ENCODE assay signal across 8 cellular contexts in the genomic region with DNA sequence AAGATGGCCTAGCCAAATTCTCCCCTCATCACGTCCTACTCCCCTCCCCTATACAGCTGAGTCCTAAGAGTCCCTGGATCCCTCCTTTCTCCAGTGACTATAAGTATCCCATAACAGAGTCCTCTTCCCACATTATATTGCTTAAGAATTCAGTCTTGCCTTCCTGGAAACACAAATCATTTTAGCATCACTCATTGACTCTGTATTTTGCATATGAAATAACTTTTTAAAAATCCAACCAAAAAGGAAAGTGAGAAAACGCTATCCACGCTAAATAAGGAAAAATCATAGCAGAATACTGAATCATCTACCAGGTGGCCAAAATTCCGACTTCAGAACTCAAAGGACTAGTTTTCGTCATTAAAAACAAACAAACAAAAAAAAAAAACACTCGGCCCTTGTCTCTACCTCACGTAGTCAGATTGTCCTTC.
DNase-seq lines count a peak whose midpoint lies in the region; ATAC-seq, FAIRE-seq and TF ChIP-seq lines count a peak whose summit lies in the region.

No MANE protein-coding gene starts in this region.

- H3K27me3 Mint-ChIP-seq in stimulated activated naive CD8-positive, alpha-beta T cell treated with anti-CD3 and anti-CD28 coated beads, Interleukin-15, Interleukin-2, amounts not matched to agents 100 ng/mL and 50 ng/mL, for 24 hours, result peaks cover 13% of the 10 kb centered on the region

- peak overlapping the region; percentile 79 for H2AFZ ChIP-seq in K562 (ENCODE audit: low read depth, low read length)

- ATAC-seq in stimulated activated naive CD8-positive, alpha-beta T cell treated with anti-CD3 and anti-CD28 coated beads, Interleukin-15, Interleukin-2, amounts not matched to agents 100 U/mL and 50 U/mL, for 24 hours, result no peak
- no peak for ATAC-seq in K562

- in situ Hi-C loops in K562 (cut with MboI), result loop anchor here (5.0 kb wide), 1 partner anchor 205 kb away; a partner anchor contains a TSS

- H3K4me1 ChIP-seq in K562 (replicated peaks in 1 of 2; ENCODE audit: control insufficient read depth in 2 of 2, insufficient read depth in 2 of 2, low read length in 2 of 2) (peaks cover 19 to 23% of the 10 kb centered on the region in 2 experiments; a peak in 4 of 5 replicates), mesodermal cell (ENCODE audit: control insufficient read depth, insufficient read depth, low read length, poor library complexity, severe bottlenecking) (peaks cover 29% of the 10 kb centered on the region)

- no TSS peak for BruUV-seq in K562 (replicated peaks; lab: Mats Ljungman, UMichigan)

- no peaks in the 10 kb centered on the region for H3K9me1 ChIP-seq in K562 (ENCODE audit: control insufficient read depth, insufficient read depth, low read length)

- peaks cover 5% of the 10 kb centered on the region; the same call in 1 of the 2 replicates for H4K20me1 ChIP-seq in K562 (replicated peaks; ENCODE audit: control insufficient read depth, insufficient read depth, low read length)

- peak overlapping the region in 1 of 2 experiments; percentile 72; a peak in 2 of 4 replicates for H3K9ac ChIP-seq in K562 (ENCODE audit: insufficient read depth in 1 of 2, low read depth in 2 of 2, low read length in 2 of 2)

- H3K9me3 Mint-ChIP-seq in stimulated activated naive CD8-positive, alpha-beta T cell treated with anti-CD3 and anti-CD28 coated beads, Interleukin-15, Interleukin-2, amounts not matched to agents 100 ng/mL and 50 ng/mL, for 24 hours, result no peaks in the 10 kb centered on the region

- DNase-seq in stimulated activated naive CD8-positive, alpha-beta T cell treated with anti-CD3 and anti-CD28 coated beads, Interleukin-15, Interleukin-2, amounts not matched to agents 100 U/mL and 50 U/mL, for 24 hours, result no peak
- no peak for DNase-seq in K562 (ENCODE audit: extremely low read depth in 1 of 4, low spot score in 3 of 4)
- DNase-seq in NCI-H446 (lab: John Stamatoyannopoulos, UW), result no peak
- no peak for DNase-seq in effector CD4-positive, alpha-beta T cell
- no peak for DNase-seq in activated CD4-positive, CD25-positive, alpha-beta regulatory T cell (lab: John Stamatoyannopoulos, UW)
- DNase-seq in T1000 (lab: John Stamatoyannopoulos, UW), result no peak

- H3K36me3 ChIP-seq in K562 (ENCODE audit: control insufficient read depth, insufficient read depth, low read length) (peaks cover 39% of the 10 kb centered on the region; the same call in 2 of the 3 replicates), mesodermal cell (ENCODE audit: control insufficient read depth, insufficient read depth, low read length) (peaks cover 76% of the 10 kb centered on the region)

- H3K4me3 Mint-ChIP-seq in stimulated activated naive CD8-positive, alpha-beta T cell treated with anti-CD3 and anti-CD28 coated beads, Interleukin-15, Interleukin-2, amounts not matched to agents 100 ng/mL and 50 ng/mL, for 24 hours, result peak overlapping the region; percentile 63

- WGBS in K562 (ENCODE audit: insufficient coverage, low coverage, missing lambda C conversion rate), result 22% methylated on average over 7 of the region's 7 CpGs
- 91 to 94% methylated on average over 5 to 6 of the region's 7 CpGs for WGBS in mesodermal cell (ENCODE audit: insufficient coverage in 2 of 2), 2 experiments

- H3K4me2 ChIP-seq in K562 (ENCODE audit: insufficient read depth, low read length), result peak overlapping the region; percentile 21

- no peaks in the 10 kb centered on the region for H3K27me3 ChIP-seq in K562 (ENCODE audit: control insufficient read depth in 2 of 2, insufficient read depth in 2 of 2, low read length in 2 of 2)

- intact Hi-C loops in K562 (cut with micrococcal nuclease), result loop anchor here (2.0 to 10.0 kb wide), 5 partner anchors 18 to 408 kb away; no protein-coding TSS in a partner anchor

- TF ChIP-seq POLR2A in K562 (conservative IDR thresholded peaks at IDR 0.05), result no peak

- CTCF ChIA-PET in K562 (lab: Yijun Ruan, JAX; ENCODE audit: low intra/inter-chr PET ratio), result interaction anchor here (0.5 to 2.9 kb wide), 5 partner anchors 34 to 208 kb away, joined by 3 to 52 read pairs (median 3); no protein-coding TSS in a partner anchor

- H3K36me3 Mint-ChIP-seq in stimulated activated naive CD8-positive, alpha-beta T cell treated with anti-CD3 and anti-CD28 coated beads, Interleukin-15, Interleukin-2, amounts not matched to agents 100 ng/mL and 50 ng/mL, for 24 hours (ENCODE audit: low read depth), result peaks cover 20% of the 10 kb centered on the region

- H3K9me3 ChIP-seq in K562 (replicated peaks; ENCODE audit: control insufficient read depth, insufficient read depth, low read depth, low read length) (no peaks in the 10 kb centered on the region), mesodermal cell (ENCODE audit: control insufficient read depth, low read length) (no peaks in the 10 kb centered on the region)

- POLR2A ChIA-PET in K562 (lab: Yijun Ruan, JAX), result interaction anchor here (0.6 to 2.5 kb wide), 7 partner anchors 18 to 413 kb away, joined by 3 to 8 read pairs (median 4); no protein-coding TSS in a partner anchor

- peaks cover 63% of the 10 kb centered on the region for H3K4me1 Mint-ChIP-seq in stimulated activated naive CD8-positive, alpha-beta T cell treated with anti-CD3 and anti-CD28 coated beads, Interleukin-15, Interleukin-2, amounts not matched to agents 100 ng/mL and 50 ng/mL, for 24 hours (ENCODE audit: low read depth)

- TF ChIP-seq RAD21 in K562 (CRISPR knock-in tag; conservative IDR thresholded peaks at IDR 0.05 in 1 of 2, IDR thresholded peaks at IDR 0.05 in 1 of 2), result no peak

- peak overlapping the region; percentile 89 for H3K27ac Mint-ChIP-seq in stimulated activated naive CD8-positive, alpha-beta T cell treated with anti-CD3 and anti-CD28 coated beads, Interleukin-15, Interleukin-2, amounts not matched to agents 100 ng/mL and 50 ng/mL, for 24 hours

- H3K79me2 ChIP-seq in K562 (ENCODE audit: control insufficient read depth, insufficient read depth, low read length), result no peaks in the 10 kb centered on the region

- no peak for TF ChIP-seq CTCF in K562 (IDR thresholded peaks at IDR 0.05 in 2 of 3, conservative IDR thresholded peaks at IDR 0.05 in 1 of 3; ENCODE audit: insufficient read depth in 2 of 3, low read depth in 1 of 3, low read length in 3 of 3)

- H3K27ac ChIP-seq in K562 (ENCODE audit: extremely low read depth, low read depth, low read length), result peak overlapping the region; percentile 86
- H3K27ac ChIP-seq in mesodermal cell (ENCODE audit: low read depth, low read length, severe bottlenecking), result peak overlapping the region; percentile 99

- H3K4me3 ChIP-seq in K562, result peak overlapping the region; percentile 6; the same call in 1 of the 2 replicates
- H3K4me3 ChIP-seq in mesodermal cell (ENCODE audit: extremely low read depth, insufficient read depth, low read length, poor library complexity, severe bottlenecking), result no peak overlapping the region

- FAIRE-seq in K562 (lab: Jason Lieb, UNC), result no peak

- no peak for TF ChIP-seq EP300 in K562 (IDR thresholded peaks at IDR 0.05; ENCODE audit: low read length)

TF ChIP-seq in K562, 482 proteins besides CTCF, POLR2A, EP300 and RAD21 (continues in another document):
- TF ChIP-seq ZNF324 (CRISPR knock-in tag; IDR thresholded peaks at IDR 0.05), result no peak
- no peak for TF ChIP-seq ZNF584 (CRISPR knock-in tag; IDR thresholded peaks at IDR 0.05; ENCODE audit: low read depth)
- TF ChIP-seq BCL6 (CRISPR knock-in tag; IDR thresholded peaks at IDR 0.05), result no peak
- TF ChIP-seq STAG1 (CRISPR knock-in tag; IDR thresholded peaks at IDR 0.05; ENCODE audit: borderline replicate concordance), result no peak
